ENCODE assay signal across 25 cellular contexts in genomic region chr1:245098924-245099323, GRCh38.
"Had no signal": no experiment of that assay in that cellular context is flagged by ENCODE, and none has a peak within 500 bp of the region (broad histone marks: within the 10 kb centered on the region; RNA-seq: fewer than 3 reads in every experiment).

No MANE protein-coding gene starts in this region.

- H3K27ac ChIP-seq: cardiac muscle cell, epithelial cell of prostate, gastroesophageal sphincter, ovary, right lobe of liver, testis, tibial artery, upper lobe of left lung had no signal

- H3K4me1 ChIP-seq: gastroesophageal sphincter, testis, tibial artery, upper lobe of left lung had no signal

- H3K4me3 Mint-ChIP-seq: immature natural killer cell; memory B cell; naive thymus-derived CD4-positive, alpha-beta T cell; nephron; stimulated activated naive CD8-positive, alpha-beta T cell treated with anti-CD3 and anti-CD28 coated beads, Interleukin-15, amount 100 ng/mL, for 72 hours had no signal

- ATAC-seq: esophagus mucosa; gastroesophageal sphincter; naive thymus-derived CD4-positive, alpha-beta T cell; right lobe of liver; stimulated activated naive CD8-positive, alpha-beta T cell treated with anti-CD3 and anti-CD28 coated beads, Interleukin-15, amount 100 ng/mL, for 72 hours had no signal

- H3K27me3 Mint-ChIP-seq: naive thymus-derived CD4-positive, alpha-beta T cell; stimulated activated naive CD8-positive, alpha-beta T cell treated with anti-CD3 and anti-CD28 coated beads, Interleukin-15, amount 100 ng/mL, for 72 hours had no signal

- H3K36me3 Mint-ChIP-seq: immature natural killer cell; memory B cell; naive thymus-derived CD4-positive, alpha-beta T cell had no signal

- H3K9me3 ChIP-seq: gastroesophageal sphincter, ovary, right lobe of liver, testis, tibial artery, upper lobe of left lung had no signal

- H3K4me1 Mint-ChIP-seq: immature natural killer cell; memory B cell; nephron; stimulated activated naive CD8-positive, alpha-beta T cell treated with anti-CD3 and anti-CD28 coated beads, Interleukin-15, amount 100 ng/mL, for 72 hours had no signal

- H3K9me3 Mint-ChIP-seq: immature natural killer cell; stimulated activated naive CD8-positive, alpha-beta T cell treated with anti-CD3 and anti-CD28 coated beads, Interleukin-15, amount 100 ng/mL, for 72 hours had no signal

- H3K36me3 ChIP-seq: cardiac muscle cell, gastroesophageal sphincter, ovary, right lobe of liver, tibial artery, upper lobe of left lung had no signal

- H3K27ac Mint-ChIP-seq: immature natural killer cell; memory B cell; naive thymus-derived CD4-positive, alpha-beta T cell; nephron; stimulated activated naive CD8-positive, alpha-beta T cell treated with anti-CD3 and anti-CD28 coated beads, Interleukin-15, amount 100 ng/mL, for 72 hours had no signal

- H3K4me3 ChIP-seq: cardiac muscle cell, gastroesophageal sphincter, lung, ovary, right lobe of liver, testis, tibial artery, upper lobe of left lung had no signal

- DNase-seq: cortex of kidney; effector CD4-positive, alpha-beta T cell; foreskin fibroblast; glutamatergic neuron; immature natural killer cell; islet precursor cell; kidney glomerular epithelial cell; naive thymus-derived CD4-positive, alpha-beta T cell; ovary; small intestine; stimulated activated CD4-positive, alpha-beta T cell treated with anti-CD3 and anti-CD28 coated beads, Interleukin-15, amount 100 ng/mL, for 24 hours; stimulated activated CD4-positive, alpha-beta T cell treated with anti-CD3 and anti-CD28 coated beads, Interleukin-2, amount 100 ng/mL, for 48 hours; stimulated activated naive CD4-positive, alpha-beta T cell; stimulated activated naive CD8-positive, alpha-beta T cell treated with anti-CD3 and anti-CD28 coated beads, Interleukin-15, amount 100 ng/mL, for 72 hours; testis; tibial artery had no signal
